In the genomic region with DNA sequence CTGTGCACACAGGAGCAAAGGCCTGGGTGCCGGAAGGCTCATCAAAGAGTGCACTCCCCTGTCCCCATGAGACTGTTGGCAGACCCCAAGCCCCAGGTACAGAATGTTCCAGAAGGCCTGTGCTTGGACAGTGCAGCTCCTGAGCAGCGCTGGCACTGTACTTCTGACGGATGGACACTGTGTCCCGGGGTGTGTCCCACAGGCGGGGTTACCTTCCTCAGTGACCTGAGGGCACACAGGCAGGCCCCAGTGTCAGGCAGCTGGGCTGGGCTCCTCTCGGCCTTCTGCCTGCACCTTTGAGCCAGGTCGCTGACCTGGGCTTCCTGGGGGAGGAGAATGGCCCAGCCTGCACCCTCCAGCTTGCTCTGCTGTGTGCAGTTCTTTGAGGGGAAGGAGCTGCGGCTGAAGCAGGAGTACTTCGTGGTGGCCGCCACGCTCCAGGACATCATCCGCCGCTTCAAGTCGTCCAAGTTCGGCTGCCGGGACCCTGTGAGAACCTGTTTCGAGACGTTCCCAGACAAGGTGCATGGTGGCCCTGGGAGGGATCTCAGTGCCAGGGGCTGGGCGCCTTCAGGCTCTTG, we compare ENCODE assay signal across 11 cellular contexts. TPM values are rescaled to one million over a fixed set of nuclear protein-coding genes. Genes with fewer than 3 reads are reported as not detected.
A peak's percentile ranks its signal among the peaks of the same experiment; 100 is the strongest.
DNase-seq lines count a peak whose midpoint lies in the region; TF ChIP-seq lines count a peak whose summit lies in the region.
"Had no signal": no experiment of that assay in that cellular context is flagged by ENCODE, and none has a peak within 500 bp of the region (broad histone marks: within the 10 kb centered on the region; RNA-seq: fewer than 3 reads in every experiment).

No MANE protein-coding gene starts in this region.

- peaks cover 70% of the 10 kb centered on the region for H3K4me1 ChIP-seq in left ventricle myocardium inferior
- H3K4me1 ChIP-seq: ascending aorta had no signal

- TF ChIP-seq POLR2A in erythroblast (IDR thresholded peaks at IDR 0.05; ENCODE audit: low read length) = no peak

- no peak for TF ChIP-seq CTCF in left ventricle myocardium inferior (IDR thresholded peaks at IDR 0.05; ENCODE audit: borderline replicate concordance)

- H3K27ac ChIP-seq in left ventricle myocardium inferior (replicated peaks) = peak overlapping the region; percentile 87
- H3K27ac ChIP-seq: ascending aorta had no signal

- no peaks in the 10 kb centered on the region for H3K9me3 ChIP-seq in left ventricle myocardium inferior (replicated peaks)
- H3K9me3 ChIP-seq: ascending aorta had no signal

- H3K27me3 ChIP-seq in left ventricle myocardium inferior (ENCODE audit: low read depth) = no peaks in the 10 kb centered on the region
- H3K27me3 ChIP-seq: ascending aorta had no signal

- peaks cover 95% of the 10 kb centered on the region for H3K36me3 ChIP-seq in left ventricle myocardium inferior

- intact Hi-C loops in left ventricle myocardium inferior (cut with micrococcal nuclease) (no loop called here), posterior vena cava (cut with DNase I) (no loop called here)

- H3K4me3 ChIP-seq in left ventricle myocardium inferior = no peak overlapping the region
- H3K4me3 ChIP-seq: ascending aorta had no signal

- peak; percentile 6 for DNase-seq in activated naive CD4-positive, alpha-beta T cell treated with anti-CD3 and anti-CD28 coated beads, Interleukin-2, amount 50 U/mL, for 16 hours
- DNase-seq in activated naive CD4-positive, alpha-beta T cell treated with Interleukin-2 at 50 U/mL for 16 hours = no peak
- DNase-seq in left ventricle myocardium inferior (peak; percentile 14), posterior vena cava (ENCODE audit: low spot score) (peak; percentile 69), erythroblast (lab: John Stamatoyannopoulos, UW) (no peak), epidermal melanocyte (ENCODE audit: insufficient read length, low spot score) (no peak), midbrain (lab: John Stamatoyannopoulos, UW) (no peak), NCI-H510A (lab: John Stamatoyannopoulos, UW) (no peak)
- DNase-seq: activated T-cell treated with anti-CD3 and anti-CD28 coated beads, Interleukin-2, amount 50 U/mL, for 4 hours; NCI-H524 treated with DMSO at 0.1 percent for 48 hours had no signal

RNA-seq across cellular contexts. Expression of gene PYGB, which starts 30.1 kb away (rescaled TPM):
- total RNA-seq in left ventricle myocardium inferior = 218 TPM
- 100 to 1,000 TPM; 132 to 155 TPM for total RNA-seq in posterior vena cava

Comparison
In these comparisons a context has a peak if more than half of its experiments do, and no peak if none do; other contexts are left out.
1. DNase-seq: peak in activated naive CD4-positive, alpha-beta T cell treated with anti-CD3 and anti-CD28 coated beads, Interleukin-2, amount 50 U/mL, for 16 hours (single experiment), left ventricle myocardium inferior (single experiment) and posterior vena cava (single experiment); none in activated naive CD4-positive, alpha-beta T cell treated with Interleukin-2 at 50 U/mL for 16 hours (single experiment), erythroblast (0 of 2), epidermal melanocyte (single experiment), midbrain (single experiment) and NCI-H510A (single experiment).